In the genomic region with DNA sequence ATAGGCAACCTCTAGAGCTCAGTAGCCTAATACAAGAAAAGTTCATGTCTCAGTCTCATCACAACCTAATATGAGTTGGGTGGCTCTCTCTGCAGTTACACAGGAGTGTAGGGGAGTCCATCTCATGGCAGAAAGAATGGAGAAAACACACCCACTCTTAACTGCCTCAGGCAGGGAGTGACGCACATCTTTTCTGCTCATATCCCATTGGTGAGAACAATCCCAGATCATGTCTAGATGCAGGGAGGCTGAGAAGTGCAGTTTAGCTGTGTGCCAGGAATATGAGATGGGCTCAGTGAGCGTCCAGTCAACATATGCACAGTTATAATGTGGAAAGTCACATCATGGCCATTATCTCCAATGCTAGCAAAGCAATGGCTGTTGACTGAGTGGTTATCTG, we compare ENCODE assay signal across 27 cellular contexts. TPM values are rescaled to one million over a fixed set of nuclear protein-coding genes. Genes with fewer than 3 reads are reported as not detected.
DNase-seq lines count a peak whose midpoint lies in the region; ATAC-seq, FAIRE-seq and TF ChIP-seq lines count a peak whose summit lies in the region.
"Had no signal": no experiment of that assay in that cellular context is flagged by ENCODE, and none has a peak within 500 bp of the region (broad histone marks: within the 10 kb centered on the region; RNA-seq: fewer than 3 reads in every experiment).

No MANE protein-coding gene starts in this region.

- H3K36me3 ChIP-seq in bronchial epithelial cell (ENCODE audit: control insufficient read depth, insufficient read depth, low read length) (no peaks in the 10 kb centered on the region), neural cell (ENCODE audit: insufficient read depth, low read length) (no peaks in the 10 kb centered on the region)
- H3K36me3 ChIP-seq: BE2C, HAP-1 had no signal

- H2AFZ ChIP-seq in neural cell (ENCODE audit: low read depth, low read length): no peak overlapping the region

- H3K4me3 ChIP-seq in bronchial epithelial cell (ENCODE audit: low read depth, low read length) (no peak overlapping the region), neural cell (ENCODE audit: low read length) (peak overlapping the region; percentile 47)
- H3K4me3 ChIP-seq: HAP-1 had no signal

- intact Hi-C loops in activated T-helper 2 cell treated with anti-CD3 and anti-CD28 coated beads, Interferon-gamma antibody, Interleukin-2, Interleukin-4, amounts not matched to agents 10 μg/mL and 5 μg/mL and 100 μg/mL, durations not matched to agents 14 hours and 24 hours and 36 hours (cut with micrococcal nuclease): no loop called here

- H3K4me1 Mint-ChIP-seq in stimulated activated memory B cell treated with anti-CD40 and anti-IgM and Interleukin-4, amounts not matched to agents 10 μg/mL and 1 μg/mL and 100 μg/mL, for 72 hours: peaks cover 13% of the 10 kb centered on the region
- no peaks in the 10 kb centered on the region for H3K4me1 Mint-ChIP-seq in activated T-helper 2 cell treated with anti-CD3 and anti-CD28 coated beads, Interferon-gamma antibody, Interleukin-2, Interleukin-4, amounts not matched to agents 10 μg/mL and 5 μg/mL and 100 μg/mL, durations not matched to agents 14 hours and 24 hours and 36 hours (ENCODE audit: low read depth)
- H3K4me1 Mint-ChIP-seq: CD8-positive, alpha-beta memory T cell had no signal

- H4K20me1 ChIP-seq in neural cell (ENCODE audit: insufficient read depth): no peaks in the 10 kb centered on the region

- peak; percentile 58 for DNase-seq in NCI-H146 (lab: John Stamatoyannopoulos, UW)
- DNase-seq in NCI-H146 treated with DMSO at 0.1 percent for 48 hours (lab: John Stamatoyannopoulos, UW; ENCODE audit: unreplicated experiment): no peak
- DNase-seq in M059J (ENCODE audit: low read depth): peak; percentile 8
- no peak for DNase-seq in bronchial epithelial cell (ENCODE audit: low read depth)
- no peak for DNase-seq in activated T-helper 2 cell treated with anti-CD3 and anti-CD28 coated beads, Interferon-gamma antibody, Interleukin-2, Interleukin-4, amounts not matched to agents 10 μg/mL and 5 μg/mL and 100 μg/mL, durations not matched to agents 14 hours and 24 hours and 36 hours (ENCODE audit: low spot score)
- DNase-seq in NCI-H526 treated with DMSO at 0.1 percent for 48 hours (lab: John Stamatoyannopoulos, UW): no peak
- DNase-seq: 8988T; ACHN; BE2C; CD8-positive, alpha-beta memory T cell; DMS 273 treated with DMSO at 0.1 percent for 48 hours; DMS79 treated with DMSO at 0.1 percent for 48 hours; GF-D8; GOT3; HFFc6; NCI-H510A; NK-92 treated with Interleukin-12 subunit alpha and Interleukin-12 subunit beta, amount 100 ng/mL, for 24 hours; PC-3; Right ventricle myocardium superior; T-helper 1 cell had no signal

- no peaks in the 10 kb centered on the region for H3K9me2 ChIP-seq in neural cell (ENCODE audit: insufficient read depth, low read length)

- peaks cover 62% of the 10 kb centered on the region for H3K27me3 Mint-ChIP-seq in stimulated activated memory B cell treated with anti-CD40 and anti-IgM and Interleukin-4, amounts not matched to agents 10 μg/mL and 1 μg/mL and 100 μg/mL, for 72 hours
- no peaks in the 10 kb centered on the region for H3K27me3 Mint-ChIP-seq in activated T-helper 2 cell treated with anti-CD3 and anti-CD28 coated beads, Interferon-gamma antibody, Interleukin-2, Interleukin-4, amounts not matched to agents 10 μg/mL and 5 μg/mL and 100 μg/mL, durations not matched to agents 14 hours and 24 hours and 36 hours (ENCODE audit: low read depth)

- no peak for TF ChIP-seq EP300 in neural cell (conservative IDR thresholded peaks at IDR 0.05; ENCODE audit: poor library complexity, severe bottlenecking)

- no peak overlapping the region for H3K27ac Mint-ChIP-seq in stimulated activated memory B cell treated with anti-CD40 and anti-IgM and Interleukin-4, amounts not matched to agents 10 μg/mL and 1 μg/mL and 100 μg/mL, for 72 hours
- no peak overlapping the region for H3K27ac Mint-ChIP-seq in activated T-helper 2 cell treated with anti-CD3 and anti-CD28 coated beads, Interferon-gamma antibody, Interleukin-2, Interleukin-4, amounts not matched to agents 10 μg/mL and 5 μg/mL and 100 μg/mL, durations not matched to agents 14 hours and 24 hours and 36 hours
- H3K27ac Mint-ChIP-seq: CD14-positive monocyte; CD8-positive, alpha-beta memory T cell; HFFc6 had no signal

- no peaks in the 10 kb centered on the region for H3K9me3 ChIP-seq in neural cell (ENCODE audit: low read length)
- H3K9me3 ChIP-seq: BE2C, HAP-1 had no signal

- H3K27me3 ChIP-seq in bronchial epithelial cell (ENCODE audit: control insufficient read depth, insufficient read depth, low read length) (no peaks in the 10 kb centered on the region), neural cell (ENCODE audit: insufficient read depth, low read depth, low read length) (no peaks in the 10 kb centered on the region)

- peak overlapping the region; percentile 59 for H3K9ac ChIP-seq in neural cell (ENCODE audit: low read length)

- H3F3A ChIP-seq in neural cell (ENCODE audit: insufficient read depth, low read length, poor library complexity, severe bottlenecking): no peaks in the 10 kb centered on the region

- H3K9me3 Mint-ChIP-seq in stimulated activated memory B cell treated with anti-CD40 and anti-IgM and Interleukin-4, amounts not matched to agents 10 μg/mL and 1 μg/mL and 100 μg/mL, for 72 hours: no peaks in the 10 kb centered on the region
- no peaks in the 10 kb centered on the region for H3K9me3 Mint-ChIP-seq in activated T-helper 2 cell treated with anti-CD3 and anti-CD28 coated beads, Interferon-gamma antibody, Interleukin-2, Interleukin-4, amounts not matched to agents 10 μg/mL and 5 μg/mL and 100 μg/mL, durations not matched to agents 14 hours and 24 hours and 36 hours
- H3K9me3 Mint-ChIP-seq: CD14-positive monocyte; CD8-positive, alpha-beta memory T cell; HFFc6 had no signal

- TF ChIP-seq CTCF in bronchial epithelial cell (IDR thresholded peaks at IDR 0.05; ENCODE audit: insufficient read depth, low read length, severe bottlenecking): no peak
- TF ChIP-seq CTCF in neural cell (IDR thresholded peaks at IDR 0.05; ENCODE audit: poor library complexity, severe bottlenecking): no peak

- H3K27ac ChIP-seq in neural cell (ENCODE audit: low read length): peak overlapping the region; percentile 87

- H3K4me3 Mint-ChIP-seq in stimulated activated memory B cell treated with anti-CD40 and anti-IgM and Interleukin-4, amounts not matched to agents 10 μg/mL and 1 μg/mL and 100 μg/mL, for 72 hours: no peak overlapping the region
- H3K4me3 Mint-ChIP-seq in activated T-helper 2 cell treated with anti-CD3 and anti-CD28 coated beads, Interferon-gamma antibody, Interleukin-2, Interleukin-4, amounts not matched to agents 10 μg/mL and 5 μg/mL and 100 μg/mL, durations not matched to agents 14 hours and 24 hours and 36 hours (ENCODE audit: low read depth): no peak overlapping the region
- H3K4me3 Mint-ChIP-seq: CD14-positive monocyte; CD8-positive, alpha-beta memory T cell; HFFc6 had no signal

- no peak for ATAC-seq in stimulated activated memory B cell treated with anti-CD40 and anti-IgM and Interleukin-4, amounts not matched to agents 10 μg/mL and 1 μg/mL and 100 μg/mL, for 72 hours
- ATAC-seq: PC-3 had no signal

- no peaks in the 10 kb centered on the region for H3K36me3 Mint-ChIP-seq in stimulated activated memory B cell treated with anti-CD40 and anti-IgM and Interleukin-4, amounts not matched to agents 10 μg/mL and 1 μg/mL and 100 μg/mL, for 72 hours
- no peaks in the 10 kb centered on the region for H3K36me3 Mint-ChIP-seq in activated T-helper 2 cell treated with anti-CD3 and anti-CD28 coated beads, Interferon-gamma antibody, Interleukin-2, Interleukin-4, amounts not matched to agents 10 μg/mL and 5 μg/mL and 100 μg/mL, durations not matched to agents 14 hours and 24 hours and 36 hours (ENCODE audit: low read depth)
- H3K36me3 Mint-ChIP-seq: CD14-positive monocyte; CD8-positive, alpha-beta memory T cell had no signal

- H3K79me2 ChIP-seq in neural cell (replicated peaks; ENCODE audit: insufficient read depth, low read length): no peaks in the 10 kb centered on the region

- peak overlapping the region; percentile 22 for H3K4me2 ChIP-seq in neural cell (ENCODE audit: low read length)

- FAIRE-seq in bronchial epithelial cell (lab: Jason Lieb, UNC): peak; percentile 73
- FAIRE-seq: GM12891 had no signal

- no peak for TF ChIP-seq RAD21 in neural cell (conservative IDR thresholded peaks at IDR 0.05)

TF ChIP-seq in neural cell, 6 proteins besides CTCF, POLR2A, EP300 and RAD21:
- no peak for TF ChIP-seq SMC3 (conservative IDR thresholded peaks at IDR 0.05; ENCODE audit: poor library complexity)
- TF ChIP-seq TAF1 (IDR thresholded peaks at IDR 0.05; ENCODE audit: low read depth): no peak

RNA-seq across cellular contexts. Expression of gene KCNA5, which starts 59.3 kb away (rescaled TPM):
- total RNA-seq in M059J (2014; rRNA removed; shearing (Covaris generic)): not detected in 2 replicates
- total RNA-seq in bronchial epithelial cell: not detected in 2 replicates
- polyA plus RNA-seq in neural cell: 7.5 and 8.6 TPM in 2 replicates
- 11.2 and 17.8 TPM in 2 replicates for polyA minus RNA-seq in neural cell
- not detected in 2 replicates for total RNA-seq in activated T-helper 2 cell treated with anti-CD3 and anti-CD28 coated beads, Interferon-gamma antibody, Interleukin-2, Interleukin-4, amounts not matched to agents 10 μg/mL and 5 μg/mL and 100 μg/mL, durations not matched to agents 14 hours and 24 hours and 36 hours
- total RNA-seq: CD8-positive, alpha-beta memory T cell; HFFc6; HT-29; PC-3; SK-MEL-5 had no signal
- polyA plus RNA-seq: CD14-positive monocyte; CD8-positive, alpha-beta memory T cell had no signal

Comparison
In these comparisons a context has a peak if more than half of its experiments do, and no peak if none do; other contexts are left out.
1. DNase-seq: peak in NCI-H146 (single experiment) and M059J (single experiment); none in NCI-H146 treated with DMSO at 0.1 percent for 48 hours (single experiment), bronchial epithelial cell (single experiment), activated T-helper 2 cell treated with anti-CD3 and anti-CD28 coated beads, Interferon-gamma antibody, Interleukin-2, Interleukin-4, amounts not matched to agents 10 μg/mL and 5 μg/mL and 100 μg/mL, durations not matched to agents 14 hours and 24 hours and 36 hours (single experiment) and NCI-H526 treated with DMSO at 0.1 percent for 48 hours (single experiment).